Comparison of ENCODE assay signal across 1 cellular context in genomic region chr19:12610540-12611360, GRCh38.
A peak's percentile ranks its signal among the peaks of the same experiment; 100 is the strongest.
TF ChIP-seq lines count a peak whose summit lies in the region.

Gene ZNF490, minus strand, starts transcription at chr19:12610813. Its CDS starts 133 bp downstream, at chr19:12610680.
Gene ZNF791, plus strand, starts transcription at chr19:12610920. Its CDS starts 160 bp downstream, at chr19:12611080.

TF ChIP-seq in HepG2, 621 proteins besides CTCF, POLR2A, EP300 and RAD21 (continued from another document and continues in another):
- TF ChIP-seq TFAP4 (IDR thresholded peaks at IDR 0.05; ENCODE audit: borderline replicate concordance, low read depth) (no peak; the same call in 1 of the 2 replicates), ZNF747 (CRISPR knock-in tag; IDR thresholded peaks at IDR 0.05; ENCODE audit: borderline replicate concordance) (peak; percentile 48; the same call in 1 of the 2 replicates), TFE3 (CRISPR knock-in tag; IDR thresholded peaks at IDR 0.05) (0 out of 2 replicates have a peak, but pooled peaks have one; percentile 26), MED8 (CRISPR knock-in tag; IDR thresholded peaks at IDR 0.05; ENCODE audit: insufficient replicate concordance) (peak; percentile 20), ZSCAN9 (CRISPR knock-in tag; IDR thresholded peaks at IDR 0.05; ENCODE audit: borderline replicate concordance) (peak; percentile 84), EEA1 (CRISPR knock-in tag; IDR thresholded peaks at IDR 0.05; ENCODE audit: borderline replicate concordance) (0 out of 2 replicates have a peak, but pooled peaks have one; percentile 85), ZNF703 (CRISPR knock-in tag; IDR thresholded peaks at IDR 0.05; ENCODE audit: borderline replicate concordance) (no peak), FOXA3 (CRISPR knock-in tag; IDR thresholded peaks at IDR 0.05) (no peak; the same call in 1 of the 2 replicates), SALL2 (CRISPR knock-in tag; IDR thresholded peaks at IDR 0.05) (no peak; the same call in 1 of the 2 replicates), MAX (IDR thresholded peaks at IDR 0.05) (peak; percentile 60), ZNF615 (CRISPR knock-in tag; IDR thresholded peaks at IDR 0.05; ENCODE audit: borderline replicate concordance) (no peak), KDM6A (CRISPR knock-in tag; IDR thresholded peaks at IDR 0.05; ENCODE audit: low read depth) (no peak), ZNF274 (CRISPR knock-in tag; IDR thresholded peaks at IDR 0.05) (0 out of 2 replicates have a peak, but pooled peaks have one; percentile 35), ZSCAN12 (CRISPR knock-in tag; IDR thresholded peaks at IDR 0.05) (no peak), BCLAF1 (IDR thresholded peaks at IDR 0.05) (no peak), FIP1L1 (IDR thresholded peaks at IDR 0.05; ENCODE audit: borderline replicate concordance, insufficient read depth, low read depth, low read length) (no peak), ZNF234 (CRISPR knock-in tag; conservative IDR thresholded peaks at IDR 0.05) (no peak; the same call in 1 of the 2 replicates), ATF2 (CRISPR knock-in tag; IDR thresholded peaks at IDR 0.05) (peak; percentile 42), ZC3H4 (CRISPR knock-in tag; IDR thresholded peaks at IDR 0.05; ENCODE audit: borderline replicate concordance) (no peak), PHF5A (CRISPR knock-in tag; IDR thresholded peaks at IDR 0.05; ENCODE audit: low read depth, unreplicated experiment) (peak; percentile 76), CBFB (CRISPR knock-in tag; IDR thresholded peaks at IDR 0.05) (peak; percentile 39), ZNF264 (CRISPR knock-in tag; IDR thresholded peaks at IDR 0.05) (no peak), TCF7 (IDR thresholded peaks at IDR 0.05; ENCODE audit: low read depth) (no peak), TEF (CRISPR knock-in tag; IDR thresholded peaks at IDR 0.05) (no peak), ZFP37 (CRISPR knock-in tag; IDR thresholded peaks at IDR 0.05; ENCODE audit: borderline replicate concordance) (no peak), ZNF441 (CRISPR knock-in tag; IDR thresholded peaks at IDR 0.05; ENCODE audit: borderline replicate concordance) (no peak), BORCS8-MEF2B (CRISPR knock-in tag; IDR thresholded peaks at IDR 0.05) (0 out of 2 replicates have a peak, but pooled peaks have one; percentile 2), ATF3 (CRISPR knock-in tag; IDR thresholded peaks at IDR 0.05) (no peak), NFKBIZ (CRISPR knock-in tag; IDR thresholded peaks at IDR 0.05) (peak; percentile 41; the same call in 1 of the 2 replicates), DNMT3B (CRISPR knock-in tag; conservative IDR thresholded peaks at IDR 0.05) (no peak), ZNF503 (CRISPR knock-in tag; IDR thresholded peaks at IDR 0.05) (peak; percentile 20; the same call in 1 of the 2 replicates), ZBTB4 (CRISPR knock-in tag; IDR thresholded peaks at IDR 0.05; ENCODE audit: borderline replicate concordance) (no peak), ZNF33B (CRISPR knock-in tag; IDR thresholded peaks at IDR 0.05) (no peak), HOXD1 (CRISPR knock-in tag; IDR thresholded peaks at IDR 0.05) (no peak), NBN (conservative IDR thresholded peaks at IDR 0.05) (no peak), FOXK2 (IDR thresholded peaks at IDR 0.05) (no peak), NONO (IDR thresholded peaks at IDR 0.05) (no peak), NONO (CRISPR knock-in tag; conservative IDR thresholded peaks at IDR 0.05) (0 out of 2 replicates have a peak, but pooled peaks have one; percentile 16)
